In the genomic region with DNA sequence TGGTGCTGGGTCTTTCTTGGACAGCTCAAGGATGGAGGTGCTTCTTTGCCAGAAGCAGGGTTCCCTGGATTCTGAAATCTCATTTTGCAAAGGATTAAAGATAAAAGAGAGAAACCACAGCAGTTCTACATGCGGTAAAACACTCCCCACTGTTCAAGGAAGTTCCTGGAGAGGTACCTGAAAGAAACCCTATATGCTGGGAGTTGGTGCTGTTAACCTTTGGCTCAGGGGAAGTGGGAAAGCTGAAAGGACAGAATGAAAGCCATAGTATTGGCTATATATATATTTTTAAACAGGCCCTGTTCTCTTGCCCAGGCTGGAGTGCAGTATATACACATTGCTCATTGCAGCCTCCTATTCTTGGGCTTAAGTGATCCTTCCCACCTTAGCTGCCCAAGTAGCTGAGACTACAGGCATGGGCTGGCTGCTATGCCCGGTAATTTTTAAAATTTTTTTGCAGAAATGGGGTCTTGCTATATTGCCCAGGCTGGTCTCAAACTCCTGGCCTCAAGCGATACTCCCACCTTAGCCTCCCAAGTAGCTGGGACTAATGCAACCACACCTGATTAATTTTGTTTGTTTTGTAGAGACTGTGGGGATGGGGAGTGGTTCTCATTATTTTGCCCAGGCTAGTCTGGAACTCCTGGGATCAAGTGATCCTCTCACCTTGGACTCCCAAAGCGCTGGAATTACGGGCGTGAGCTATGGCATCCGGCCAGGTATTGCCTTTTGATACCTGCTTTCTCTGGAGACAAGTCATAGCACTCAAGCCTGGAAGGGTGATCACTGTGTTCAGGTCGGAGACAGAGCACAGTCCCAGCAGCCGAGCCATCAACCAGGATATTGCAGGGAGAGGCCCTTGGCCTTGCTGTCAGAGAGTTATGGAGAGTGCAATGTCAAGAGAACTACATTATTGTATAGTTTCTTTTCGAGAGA, we compare ENCODE assay signal across 19 cellular contexts. TPM values are rescaled to one million over a fixed set of nuclear protein-coding genes. Genes with fewer than 3 reads are reported as not detected.
DNase-seq lines count a peak whose midpoint lies in the region; ATAC-seq and TF ChIP-seq lines count a peak whose summit lies in the region.
"Had no signal": no experiment of that assay in that cellular context is flagged by ENCODE, and none has a peak within 500 bp of the region (broad histone marks: within the 10 kb centered on the region; RNA-seq: fewer than 3 reads in every experiment).

No MANE protein-coding gene starts in this region.

- peak overlapping the region in 1 of 11 experiments; percentile 24; a peak in 2 of 22 replicates for H3K9ac ChIP-seq in BLaER1 treated with 17β-estradiol and CSF1 and Interleukin-3, amounts not matched to agents 10 nM and 100 nM
- H3K9ac ChIP-seq in endodermal cell (ENCODE audit: extremely low read depth, low read length, poor library complexity, severe bottlenecking): no peak overlapping the region

- ATAC-seq in GM23338: peak; percentile 21
- ATAC-seq in omental fat pad (ENCODE audit: low FRiP score): no peak
- ATAC-seq in HG03521 (IDR thresholded peaks at IDR 0.05; ENCODE audit: unreplicated experiment): no peak
- ATAC-seq: naive thymus-derived CD8-positive, alpha-beta T cell had no signal

- H3K36me3 ChIP-seq in BLaER1 treated with 17β-estradiol and CSF1 and Interleukin-3, amounts not matched to agents 10 nM and 100 nM: peaks cover 0 to 100% (median 82%) of the 10 kb centered on the region in 11 experiments; a peak in 19 of 22 replicates
- H3K36me3 ChIP-seq in GM23338 (ENCODE audit: insufficient read depth) (no peaks in the 10 kb centered on the region; the same call in 1 of the 2 replicates), endodermal cell (ENCODE audit: control insufficient read depth, insufficient read depth, low read length) (no peaks in the 10 kb centered on the region), MG63 (no peaks in the 10 kb centered on the region)
- H3K36me3 ChIP-seq: thoracic aorta had no signal

- TF ChIP-seq CTCF in GM23338 (conservative IDR thresholded peaks at IDR 0.05; ENCODE audit: low read depth in 2 of 2) (no peak), endodermal cell (conservative IDR thresholded peaks at IDR 0.05) (no peak), omental fat pad (IDR thresholded peaks at IDR 0.05) (no peak)

- H2AFZ ChIP-seq in GM23338: no peak overlapping the region

- H3K9me3 Mint-ChIP-seq in GM23338 (no peaks in the 10 kb centered on the region), endodermal cell (no peaks in the 10 kb centered on the region)
- H3K9me3 Mint-ChIP-seq: dendritic cell treated with granulocyte-macrophage colony-stimulating factor and Interleukin-4, amounts not matched to agents 40 ng/mL and 50 ng/mL, for 4 days; naive thymus-derived CD8-positive, alpha-beta T cell had no signal

- no peaks in the 10 kb centered on the region for H3K27me3 ChIP-seq in BLaER1 treated with 17β-estradiol and CSF1 and Interleukin-3, amounts not matched to agents 10 nM and 100 nM
- no peaks in the 10 kb centered on the region for H3K27me3 ChIP-seq in GM23338 (ENCODE audit: insufficient read depth)
- no peaks in the 10 kb centered on the region for H3K27me3 ChIP-seq in endodermal cell (ENCODE audit: control insufficient read depth, insufficient read depth, low read length, poor library complexity, severe bottlenecking)
- H3K27me3 ChIP-seq in MG63: no peaks in the 10 kb centered on the region

- H3K9me3 ChIP-seq in BLaER1 treated with 17β-estradiol and CSF1 and Interleukin-3, amounts not matched to agents 10 nM and 100 nM (replicated peaks in 1 of 11): no peaks in the 10 kb centered on the region
- H3K9me3 ChIP-seq in endodermal cell (ENCODE audit: control insufficient read depth, low read length) (no peaks in the 10 kb centered on the region), MG63 (no peaks in the 10 kb centered on the region)
- H3K9me3 ChIP-seq: thoracic aorta had no signal

- peaks cover 11% of the 10 kb centered on the region; the same call in 1 of the 2 replicates for H3F3A ChIP-seq in GM23338 (replicated peaks; ENCODE audit: low read depth)

- no peaks in the 10 kb centered on the region for H3K9me2 ChIP-seq in GM23338 (ENCODE audit: insufficient read depth)

- H3K27ac Mint-ChIP-seq in GM23338: peak overlapping the region; percentile 86; the same call in 1 of the 2 replicates
- H3K27ac Mint-ChIP-seq in endodermal cell: no peak overlapping the region
- H3K27ac Mint-ChIP-seq: dendritic cell treated with granulocyte-macrophage colony-stimulating factor and Interleukin-4, amounts not matched to agents 40 ng/mL and 50 ng/mL, for 4 days; progenitor cell of endocrine pancreas had no signal

- H3K4me3 Mint-ChIP-seq in GM23338 (no peak overlapping the region), endodermal cell (no peak overlapping the region)
- H3K4me3 Mint-ChIP-seq: dendritic cell treated with granulocyte-macrophage colony-stimulating factor and Interleukin-4, amounts not matched to agents 40 ng/mL and 50 ng/mL, for 4 days; naive thymus-derived CD8-positive, alpha-beta T cell had no signal

- H3K36me3 Mint-ChIP-seq in GM23338 (ENCODE audit: low read depth): no peaks in the 10 kb centered on the region; the same call in 2 of the 3 replicates
- H3K36me3 Mint-ChIP-seq in endodermal cell (ENCODE audit: low read depth): peaks cover 19% of the 10 kb centered on the region

- peaks cover 2% of the 10 kb centered on the region for H3K27me3 Mint-ChIP-seq in GM23338 (ENCODE audit: insufficient read depth, low read depth, poor library complexity)
- H3K27me3 Mint-ChIP-seq in endodermal cell (ENCODE audit: insufficient read depth): no peaks in the 10 kb centered on the region
- H3K27me3 Mint-ChIP-seq: dendritic cell treated with granulocyte-macrophage colony-stimulating factor and Interleukin-4, amounts not matched to agents 40 ng/mL and 50 ng/mL, for 4 days; naive thymus-derived CD8-positive, alpha-beta T cell; progenitor cell of endocrine pancreas had no signal

- WGBS in endodermal cell (ENCODE audit: insufficient coverage in 1 of 2, insufficient read length in 1 of 2), 2 experiments: 96% methylated on average over 9 to 10 of the region's 10 CpGs

- peaks cover 0 to 63% (median 33%) of the 10 kb centered on the region in 10 experiments; a peak in 18 of 20 replicates for H3K4me1 ChIP-seq in BLaER1 treated with 17β-estradiol and CSF1 and Interleukin-3, amounts not matched to agents 10 nM and 100 nM
- peaks cover 36% of the 10 kb centered on the region for H3K4me1 ChIP-seq in GM23338 (ENCODE audit: insufficient read depth)
- H3K4me1 ChIP-seq in endodermal cell (ENCODE audit: control insufficient read depth, insufficient read depth, low read length): no peaks in the 10 kb centered on the region

- H3K4me2 ChIP-seq in BLaER1 treated with 17β-estradiol and CSF1 and Interleukin-3, amounts not matched to agents 10 nM and 100 nM: peak overlapping the region in 10 of 11 experiments; percentile 19 to 58 (median 38); a peak in 17 of 22 replicates
- peak overlapping the region; percentile 38 for H3K4me2 ChIP-seq in GM23338

- peaks cover 0 to 100% (median 50%) of the 10 kb centered on the region in 11 experiments; a peak in 17 of 22 replicates for H4K20me1 ChIP-seq in BLaER1 treated with 17β-estradiol and CSF1 and Interleukin-3, amounts not matched to agents 10 nM and 100 nM
- no peaks in the 10 kb centered on the region; the same call in none of the 2 replicates for H4K20me1 ChIP-seq in GM23338 (replicated peaks; ENCODE audit: insufficient read depth)

- DNase-seq in GM23338 (ENCODE audit: low spot score) (no peak), NCI-H510A treated with DMSO at 0.1 percent for 48 hours (lab: John Stamatoyannopoulos, UW) (peak; percentile 61), endodermal cell (peak; percentile 49), MG63 (no peak), omental fat pad (ENCODE audit: low spot score) (no peak), caudate nucleus (lab: John Stamatoyannopoulos, UW) (no peak)
- DNase-seq: activated CD4-positive, alpha-beta T cell treated with anti-CD3 and anti-CD28 coated beads, Interleukin-2, amount 50 U/mL, for 4 hours; activated naive CD4-positive, alpha-beta T cell treated with anti-CD3 and anti-CD28 coated beads, Interleukin-2, amount 50 U/mL, for 16 hours; activated T-cell treated with anti-CD3 and anti-CD28 coated beads for 4 hours; Calu3; erythroblast; naive thymus-derived CD8-positive, alpha-beta T cell; NCI-H526 had no signal

- peaks cover 27% of the 10 kb centered on the region for H3K79me2 ChIP-seq in GM23338 (replicated peaks; ENCODE audit: insufficient read depth)

- H3K4me3 ChIP-seq in BLaER1 treated with 17β-estradiol and CSF1 and Interleukin-3, amounts not matched to agents 10 nM and 100 nM: no peak overlapping the region
- no peak overlapping the region for H3K4me3 ChIP-seq in GM23338
- H3K4me3 ChIP-seq in endodermal cell (ENCODE audit: low read length): no peak overlapping the region
- H3K4me3 ChIP-seq in MG63: no peak overlapping the region
- H3K4me3 ChIP-seq: lung, thoracic aorta had no signal

- peak overlapping the region in 2 of 11 experiments; percentile 21 to 27; a peak in 1 of 22 replicates for H3K27ac ChIP-seq in BLaER1 treated with 17β-estradiol and CSF1 and Interleukin-3, amounts not matched to agents 10 nM and 100 nM
- H3K27ac ChIP-seq in GM23338 (ENCODE audit: low read depth) (0 out of 2 replicates have a peak overlapping the region, but pooled peaks have one; percentile 92), endodermal cell (ENCODE audit: low read depth, low read length) (no peak overlapping the region), caudate nucleus (ENCODE audit: low read depth, low read length) (no peak overlapping the region)
- H3K27ac ChIP-seq: thoracic aorta had no signal

- H3K4me1 Mint-ChIP-seq in GM23338: peaks cover 63% of the 10 kb centered on the region
- peaks cover 49% of the 10 kb centered on the region for H3K4me1 Mint-ChIP-seq in endodermal cell

RNA-seq across cellular contexts. Expression of gene MSI2, which starts 55.2 kb away (rescaled TPM):
- total RNA-seq in GM23338 (2014; rRNA removed; shearing (Covaris generic)): 34.0 and 41.8 TPM in 2 replicates
- polyA plus RNA-seq in GM23338 (2016; fragmentation: Nextera tagmentation; extraction: Ambion mirVana): 18.9 and 19.1 TPM in 2 replicates
- total RNA-seq in endodermal cell (100 to 1,000 TPM in 1 of 2 donors, 10 to 100 TPM in 1; 88.3 to 114 TPM), omental fat pad (10 to 100 TPM; 14.9 to 24.4 (median 19.8) TPM)
- 70.0 TPM for polyA plus RNA-seq in endodermal cell (2013, experiment 1 of 2)
- polyA plus RNA-seq in endodermal cell (2013, experiment 2 of 2): 63.0 TPM
- 2.8 and 6.3 TPM in 2 replicates for total RNA-seq in MG63 (2014; rRNA removed; shearing (Covaris generic); ENCODE audit: low replicate concordance)

Comparison
In these comparisons a context has a peak if more than half of its experiments do, and no peak if none do; other contexts are left out.
1. DNase-seq: peak in NCI-H510A treated with DMSO at 0.1 percent for 48 hours (single experiment) and endodermal cell (single experiment); none in GM23338 (single experiment), MG63 (single experiment), omental fat pad (single experiment) and caudate nucleus (0 of 61).